ENCODE assay signal across 9 cellular contexts in genomic region chr1:21397813-21398188, GRCh38. TPM values are rescaled to one million over a fixed set of nuclear protein-coding genes. Genes with fewer than 3 reads are reported as not detected.
DNase-seq lines count a peak whose midpoint lies in the region; ATAC-seq and TF ChIP-seq lines count a peak whose summit lies in the region.
"Had no signal": no experiment of that assay in that cellular context is flagged by ENCODE, and none has a peak within 500 bp of the region (broad histone marks: within the 10 kb centered on the region; RNA-seq: fewer than 3 reads in every experiment).

No MANE protein-coding gene starts in this region.

- H3K27me3 ChIP-seq in BLaER1 (no peaks in the 10 kb centered on the region), lower lobe of right lung (ENCODE audit: low read depth) (no peaks in the 10 kb centered on the region), suprapubic skin (peaks cover 4% of the 10 kb centered on the region), heart right ventricle (peaks cover 0 to 63% (median 39%) of the 10 kb centered on the region in 7 donors), stomach (peaks cover 0 to 22% (median 0%) of the 10 kb centered on the region in 3 donors)

- H3K4me1 ChIP-seq in BLaER1 (peaks cover 32% of the 10 kb centered on the region), lower lobe of right lung (no peaks in the 10 kb centered on the region), suprapubic skin (no peaks in the 10 kb centered on the region), heart right ventricle (peaks cover 0 to 7% (median 0%) of the 10 kb centered on the region in 9 donors), stomach (no peaks in the 10 kb centered on the region)

- peak overlapping the region; percentile 58 to 92 (median 82) for H3K4me3 Mint-ChIP-seq in IgD-negative memory B cell
- H3K4me3 Mint-ChIP-seq in activated CD8-positive, alpha-beta memory T cell treated with anti-CD3 and anti-CD28 coated beads, Interleukin-2, amount 10 ng/mL, durations not matched to agents 7 days and 5 days: peak overlapping the region; percentile 32

- H3K4me3 ChIP-seq in BLaER1: no peak overlapping the region
- H3K4me3 ChIP-seq in lower lobe of right lung: no peak overlapping the region
- H3K4me3 ChIP-seq in suprapubic skin: no peak overlapping the region
- H3K4me3 ChIP-seq in heart right ventricle: peak overlapping the region in 1 of 10 donors; percentile 12
- no peak overlapping the region for H3K4me3 ChIP-seq in stomach

- H3K36me3 Mint-ChIP-seq in IgD-negative memory B cell: no peaks in the 10 kb centered on the region
- H3K36me3 Mint-ChIP-seq in activated CD8-positive, alpha-beta memory T cell treated with anti-CD3 and anti-CD28 coated beads, Interleukin-2, amount 10 ng/mL, durations not matched to agents 7 days and 5 days: no peaks in the 10 kb centered on the region

- peaks cover 5 to 17% (median 11%) of the 10 kb centered on the region in 3 donors for H3K4me1 Mint-ChIP-seq in IgD-negative memory B cell
- peaks cover 8% of the 10 kb centered on the region for H3K4me1 Mint-ChIP-seq in activated CD8-positive, alpha-beta memory T cell treated with anti-CD3 and anti-CD28 coated beads, Interleukin-2, amount 10 ng/mL, durations not matched to agents 7 days and 5 days

- DNase-seq in activated CD8-positive, alpha-beta memory T cell treated with anti-CD3 and anti-CD28 coated beads, Interleukin-2, amount 10 ng/mL, durations not matched to agents 7 days and 5 days: no peak
- DNase-seq in lower lobe of right lung: peak; percentile 46
- DNase-seq in suprapubic skin (ENCODE audit: low spot score in 2 of 2): no peak
- DNase-seq in heart right ventricle: no peak
- DNase-seq in stomach: no peak
- DNase-seq: activated gamma-delta T cell treated with Interleukin-2 at 50 U/mL for 16 hours had no signal

- TF ChIP-seq EP300 in suprapubic skin (IDR thresholded peaks at IDR 0.05) (no peak), stomach (IDR thresholded peaks at IDR 0.05) (no peak)

- H3K27me3 Mint-ChIP-seq in IgD-negative memory B cell: peaks cover 12% of the 10 kb centered on the region
- H3K27me3 Mint-ChIP-seq in activated CD8-positive, alpha-beta memory T cell treated with anti-CD3 and anti-CD28 coated beads, Interleukin-2, amount 10 ng/mL, durations not matched to agents 7 days and 5 days: peaks cover 34% of the 10 kb centered on the region

- H3K9ac ChIP-seq in BLaER1: no peak overlapping the region

- H3K4me2 ChIP-seq in BLaER1: peak overlapping the region; percentile 48

- TF ChIP-seq CTCF in lower lobe of right lung (IDR thresholded peaks at IDR 0.05): no peak
- no peak for TF ChIP-seq CTCF in suprapubic skin (IDR thresholded peaks at IDR 0.05)
- no peak for TF ChIP-seq CTCF in heart right ventricle (IDR thresholded peaks at IDR 0.05)
- no peak for TF ChIP-seq CTCF in stomach (IDR thresholded peaks at IDR 0.05)

- TF ChIP-seq POLR2A in suprapubic skin (IDR thresholded peaks at IDR 0.05) (no peak), stomach (IDR thresholded peaks at IDR 0.05) (no peak)

- ATAC-seq in activated CD8-positive, alpha-beta memory T cell treated with anti-CD3 and anti-CD28 coated beads, Interleukin-2, amount 10 ng/mL, durations not matched to agents 7 days and 5 days: no peak
- ATAC-seq in lower lobe of right lung (no peak), GM21786 (IDR thresholded peaks at IDR 0.05; ENCODE audit: unreplicated experiment) (no peak), heart right ventricle (no peak)

- no peaks in the 10 kb centered on the region for H4K20me1 ChIP-seq in BLaER1

- CTCF ChIA-PET in activated CD8-positive, alpha-beta memory T cell treated with anti-CD3 and anti-CD28 coated beads, Interleukin-2, amount 10 ng/mL, durations not matched to agents 7 days and 5 days (lab: Charles Lee): no interaction called here

- H3K27ac Mint-ChIP-seq in IgD-negative memory B cell: no peak overlapping the region
- no peak overlapping the region for H3K27ac Mint-ChIP-seq in activated CD8-positive, alpha-beta memory T cell treated with anti-CD3 and anti-CD28 coated beads, Interleukin-2, amount 10 ng/mL, durations not matched to agents 7 days and 5 days

- H3K9me3 ChIP-seq in BLaER1 (no peaks in the 10 kb centered on the region), lower lobe of right lung (no peaks in the 10 kb centered on the region), suprapubic skin (no peaks in the 10 kb centered on the region), heart right ventricle (no peaks in the 10 kb centered on the region), stomach (no peaks in the 10 kb centered on the region)

- H3K36me3 ChIP-seq in BLaER1 (no peaks in the 10 kb centered on the region), lower lobe of right lung (no peaks in the 10 kb centered on the region), suprapubic skin (no peaks in the 10 kb centered on the region), heart right ventricle (no peaks in the 10 kb centered on the region), stomach (no peaks in the 10 kb centered on the region)

- WGBS in suprapubic skin: 44% methylated on average over 15 of the region's 15 CpGs
- 34 to 39% methylated on average over 15 of the region's 15 CpGs for WGBS in heart right ventricle, 2 donors
- WGBS in stomach, 5 donors: 36 to 40% (median 39%) methylated on average over 15 of the region's 15 CpGs

- no peak overlapping the region for H3K27ac ChIP-seq in BLaER1
- H3K27ac ChIP-seq in lower lobe of right lung: no peak overlapping the region
- no peak overlapping the region for H3K27ac ChIP-seq in suprapubic skin
- no peak overlapping the region for H3K27ac ChIP-seq in heart right ventricle
- no peak overlapping the region for H3K27ac ChIP-seq in stomach

- intact Hi-C loops in lower lobe of right lung (cut with DNase I): no loop called here
- intact Hi-C loops in heart right ventricle (cut with DNase I): no loop called here
- intact Hi-C loops in stomach (cut with DNase I; ENCODE audit: low total_unique reads): no loop called here

- no peaks in the 10 kb centered on the region for H3K9me3 Mint-ChIP-seq in IgD-negative memory B cell
- H3K9me3 Mint-ChIP-seq in activated CD8-positive, alpha-beta memory T cell treated with anti-CD3 and anti-CD28 coated beads, Interleukin-2, amount 10 ng/mL, durations not matched to agents 7 days and 5 days (ENCODE audit: low read depth): no peaks in the 10 kb centered on the region

RNA-seq across cellular contexts. Expression of gene NBPF3, which starts 42.1 kb away (rescaled TPM):
- polyA plus RNA-seq in IgD-negative memory B cell: 2.3 TPM
- total RNA-seq in activated CD8-positive, alpha-beta memory T cell treated with anti-CD3 and anti-CD28 coated beads, Interleukin-2, amount 10 ng/mL, durations not matched to agents 7 days and 5 days: 1 to 10 TPM; 4.8 to 7.7 TPM
- 9.5 TPM for total RNA-seq in lower lobe of right lung
- total RNA-seq in suprapubic skin: 10 to 100 TPM in 2 of 4 donors, 1 to 10 TPM in 2; 8.2 to 12.0 (median 9.2) TPM
- 1 to 10 TPM; 1.9 to 4.6 (median 3.3) TPM for total RNA-seq in heart right ventricle
- polyA plus RNA-seq in heart right ventricle: 1 to 10 TPM in 1 of 2 donors, under 1 TPM in 1; 0.58 to 1.0 TPM
- total RNA-seq in stomach: 10 to 100 TPM in 4 of 5 donors, 1 to 10 TPM in 1; 3.5 to 42.8 (median 14.8) TPM
- 1 to 10 TPM; 1.1 to 6.1 (median 5.4) TPM for polyA plus RNA-seq in stomach
